Comparison of ENCODE assay signal across 8 cellular contexts in the genomic region with DNA sequence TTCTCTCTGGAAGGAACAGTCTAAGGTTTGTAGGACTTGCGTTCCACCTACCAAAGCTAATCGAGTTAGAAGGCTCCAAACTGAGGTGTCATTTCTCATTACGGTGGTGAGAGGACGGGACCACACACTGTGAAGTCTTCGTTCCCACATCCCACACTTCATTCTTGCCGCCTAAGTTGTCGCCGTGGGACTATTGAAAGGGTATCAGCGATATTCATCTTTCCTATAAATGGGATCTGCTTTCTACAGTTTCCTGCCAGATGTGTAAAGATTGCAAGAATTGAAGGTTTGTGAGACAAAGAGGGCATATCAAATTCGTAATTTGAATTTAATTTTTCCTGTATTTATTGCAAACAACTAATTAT. TPM values are rescaled to one million over a fixed set of nuclear protein-coding genes. Genes with fewer than 3 reads are reported as not detected.
A peak's percentile ranks its signal among the peaks of the same experiment; 100 is the strongest.
DNase-seq lines count a peak whose midpoint lies in the region; ATAC-seq and TF ChIP-seq lines count a peak whose summit lies in the region.

No MANE protein-coding gene starts in this region.

- ATAC-seq in GM18861 (IDR thresholded peaks at IDR 0.05; ENCODE audit: unreplicated experiment) (no peak), GM21367 (IDR thresholded peaks at IDR 0.05; ENCODE audit: unreplicated experiment) (no peak)

- no peak overlapping the region for H3K4ac ChIP-seq in trophoblast cell (ENCODE audit: low read depth, low read length)

- H4K91ac ChIP-seq in trophoblast cell (ENCODE audit: low read depth, low read length) = no peak overlapping the region

- CTCF ChIA-PET in OCI-LY7 (lab: Charles Lee; ENCODE audit: unreplicated experiment) = no interaction called here

- peak overlapping the region; percentile 75 for H3K9ac ChIP-seq in ES-I3 (ENCODE audit: low read depth, low read length)
- H3K9ac ChIP-seq in trophoblast cell (ENCODE audit: low read length) = peak overlapping the region; percentile 55

- H3K18ac ChIP-seq in trophoblast cell (ENCODE audit: low read length) = no peak overlapping the region

- DNase-seq in OCI-LY7 (ENCODE audit: low spot score) (no peak), trophoblast cell (no peak), NCI-H2227 treated with DMSO at 0.1 percent for 48 hours (lab: John Stamatoyannopoulos, UW) (no peak), GM03348 (ENCODE audit: low spot score) (no peak)

- peak overlapping the region; percentile 74; the same call in 1 of the 2 replicates for H2AFZ ChIP-seq in OCI-LY7 (ENCODE audit: low read length)
- H2AFZ ChIP-seq in trophoblast cell (ENCODE audit: insufficient read depth, low read length, poor library complexity) = peak overlapping the region; percentile 55

- H3K14ac ChIP-seq in trophoblast cell (ENCODE audit: low read length) = peak overlapping the region; percentile 15

- intact Hi-C loops in OCI-LY7 (cut with micrococcal nuclease; ENCODE audit: unreplicated experiment) = no loop called here

- no peaks in the 10 kb centered on the region for H3K9me2 ChIP-seq in OCI-LY7 (ENCODE audit: insufficient read depth, low read length)

- no peak overlapping the region for H2AK5ac ChIP-seq in trophoblast cell (ENCODE audit: low read length)

- H3K36me3 ChIP-seq in ES-I3 (ENCODE audit: insufficient read depth, low read length) = peaks cover 3% of the 10 kb centered on the region; the same call in 1 of the 2 replicates
- H3K36me3 ChIP-seq in OCI-LY7 (ENCODE audit: insufficient read depth, low read length) = peaks cover 57% of the 10 kb centered on the region
- H3K36me3 ChIP-seq in esophagus (ENCODE audit: control insufficient read depth in 2 of 2, insufficient read depth in 2 of 2, low read length in 1 of 2) = no peaks in the 10 kb centered on the region
- no peaks in the 10 kb centered on the region for H3K36me3 ChIP-seq in trophoblast cell (ENCODE audit: control insufficient read depth in 1 of 2, insufficient read depth in 2 of 2, low read length in 2 of 2)

- POLR2A ChIA-PET in OCI-LY7 (lab: Charles Lee) = interaction anchor here (0.7 to 1.3 kb wide), 3 partner anchors 13 to 240 kb away, joined by 3 to 8 read pairs (median 7); no protein-coding TSS in a partner anchor

- H3K4me2 ChIP-seq in OCI-LY7 (ENCODE audit: low read length) = peak overlapping the region; percentile 89
- peak overlapping the region; percentile 72 for H3K4me2 ChIP-seq in trophoblast cell (ENCODE audit: low read length)

- 1 to 2% methylated on average over 10 of the region's 10 CpGs for WGBS in esophagus, 2 donors
- WGBS in trophoblast cell (ENCODE audit: extremely low coverage, insufficient coverage, insufficient read length) = no CpG with 5 or more reads among the region's 10 CpGs

- TSS peak; percentile 90 for BruUV-seq in OCI-LY7 (replicated peaks; lab: Mats Ljungman, UMichigan)

- H2BK120ac ChIP-seq in trophoblast cell (ENCODE audit: insufficient read depth, low read length, poor library complexity) = no peak overlapping the region

- no peaks in the 10 kb centered on the region for H3K27me3 ChIP-seq in esophagus (ENCODE audit: control insufficient read depth in 1 of 2, insufficient read depth in 2 of 2, low read length in 2 of 2)
- no peaks in the 10 kb centered on the region for H3K27me3 ChIP-seq in trophoblast cell (ENCODE audit: insufficient read depth, low read length)

- 0 out of 2 replicates have a peak, but pooled peaks have one; percentile 0 for TF ChIP-seq CTCF in OCI-LY7 (conservative IDR thresholded peaks at IDR 0.05; ENCODE audit: low read length)

- H4K12ac ChIP-seq in trophoblast cell (ENCODE audit: low read depth, low read length) = peak overlapping the region; percentile 22

- peak overlapping the region; percentile 18 for H2BK5ac ChIP-seq in trophoblast cell (ENCODE audit: low read depth, low read length, poor library complexity)

- H3K4me3 ChIP-seq in OCI-LY7 (ENCODE audit: low read depth, low read length, poor library complexity, severe bottlenecking) = peak overlapping the region; percentile 91
- H3K4me3 ChIP-seq in esophagus (ENCODE audit: low read depth in 1 of 2, low read length in 2 of 2) = peak overlapping the region; percentile 81 to 88
- H3K4me3 ChIP-seq in trophoblast cell (ENCODE audit: low read depth, low read length) = peak overlapping the region; percentile 66

- H3K4me1 ChIP-seq in ES-I3 (ENCODE audit: insufficient read depth, low read length) (no peaks in the 10 kb centered on the region), OCI-LY7 (ENCODE audit: insufficient read depth, low read length, poor library complexity, severe bottlenecking) (peaks cover 30% of the 10 kb centered on the region), esophagus (ENCODE audit: control insufficient read depth in 2 of 2, insufficient read depth in 2 of 2, low read length in 1 of 2) (no peaks in the 10 kb centered on the region), trophoblast cell (ENCODE audit: control insufficient read depth in 1 of 2, insufficient read depth in 2 of 2, low read length in 2 of 2) (no peaks in the 10 kb centered on the region)

- H4K8ac ChIP-seq in trophoblast cell (ENCODE audit: low read depth, low read length) = no peak overlapping the region

- no peak overlapping the region for H2BK12ac ChIP-seq in trophoblast cell (ENCODE audit: low read length)

- H3K23ac ChIP-seq in trophoblast cell (ENCODE audit: low read length) = no peak overlapping the region

- no peaks in the 10 kb centered on the region for H3K9me3 ChIP-seq in ES-I3 (ENCODE audit: control insufficient read depth, insufficient read depth, low read length)
- H3K9me3 ChIP-seq in OCI-LY7 (ENCODE audit: low read length) = no peaks in the 10 kb centered on the region
- no peaks in the 10 kb centered on the region for H3K9me3 ChIP-seq in esophagus (ENCODE audit: control insufficient read depth in 2 of 2, insufficient read depth in 1 of 2, low read depth in 1 of 2, low read length in 1 of 2)
- H3K9me3 ChIP-seq in trophoblast cell (ENCODE audit: insufficient read depth, low read depth, low read length) = no peaks in the 10 kb centered on the region

- H3K79me1 ChIP-seq in trophoblast cell (ENCODE audit: low read length) = peaks cover 5% of the 10 kb centered on the region

- peaks cover 11% of the 10 kb centered on the region for H4K20me1 ChIP-seq in OCI-LY7 (ENCODE audit: insufficient read depth, low read length)

- H3K79me2 ChIP-seq in OCI-LY7 (ENCODE audit: insufficient read depth, low read depth, low read length) (peaks cover 57% of the 10 kb centered on the region), trophoblast cell (ENCODE audit: control insufficient read depth, insufficient read depth, low read length, poor library complexity) (peaks cover 7% of the 10 kb centered on the region)

- H3K27ac ChIP-seq in OCI-LY7 (ENCODE audit: low read depth, low read length, poor library complexity, severe bottlenecking) = peak overlapping the region; percentile 84
- H3K27ac ChIP-seq in esophagus (ENCODE audit: low read depth in 2 of 2, low read length in 1 of 2) = peak overlapping the region; percentile 89 to 90
- H3K27ac ChIP-seq in trophoblast cell (ENCODE audit: low read depth, low read length) = peak overlapping the region; percentile 36

RNA-seq across cellular contexts. Expression of gene TRIM37, which starts 0.6 kb away (rescaled TPM):
- 32.7 and 35.4 TPM in 2 replicates for total RNA-seq in OCI-LY7 (2014; rRNA removed; shearing (Covaris generic))
- total RNA-seq in OCI-LY7 (2022) = 22.4 and 27.9 TPM in 2 replicates
- polyA plus RNA-seq in esophagus = 1 to 10 TPM; 4.1 to 6.1 TPM
- 17.4 and 18.6 TPM in 2 replicates for polyA plus RNA-seq in trophoblast cell (2013)

RNA-seq across cellular contexts. Expression of gene SKA2, which starts 47.7 kb away (rescaled TPM):
- total RNA-seq in OCI-LY7 (2014; rRNA removed; shearing (Covaris generic)) = 82.5 and 106 TPM in 2 replicates
- 106 and 117 TPM in 2 replicates for total RNA-seq in OCI-LY7 (2022)
- polyA plus RNA-seq in esophagus = 10 to 100 TPM; 30.8 to 48.9 TPM
- 172 and 189 TPM in 2 replicates for polyA plus RNA-seq in trophoblast cell (2013)

RNA-seq across cellular contexts. Expression of gene PRR11, which starts 48.3 kb away (rescaled TPM):
- 21.9 and 27.3 TPM in 2 replicates for total RNA-seq in OCI-LY7 (2014; rRNA removed; shearing (Covaris generic))
- total RNA-seq in OCI-LY7 (2022) = 106 and 123 TPM in 2 replicates
- 1 to 10 TPM; 2.7 to 4.4 TPM for polyA plus RNA-seq in esophagus
- 66.2 and 70.5 TPM in 2 replicates for polyA plus RNA-seq in trophoblast cell (2013)

Comparison
In these comparisons a context has a peak if more than half of its experiments do, and no peak if none do; other contexts are left out.
1. H3K27ac ChIP-seq: peak in every context shown above with its lines; median percentile 90 in esophagus; 84 in OCI-LY7; 36 in trophoblast cell.